12 cellular contexts compared by ENCODE assay signal in genomic region chr1:79741720-79742421, GRCh38.
DNase-seq lines count a peak whose midpoint lies in the region; ATAC-seq and TF ChIP-seq lines count a peak whose summit lies in the region.
"Had no signal": no experiment of that assay in that cellular context is flagged by ENCODE, and none has a peak within 500 bp of the region (broad histone marks: within the 10 kb centered on the region; RNA-seq: fewer than 3 reads in every experiment).

No MANE protein-coding gene starts in this region.

- H3K36me3 Mint-ChIP-seq in stimulated activated memory B cell treated with anti-CD40 and anti-IgM and Interleukin-4, amounts not matched to agents 10 μg/mL and 1 μg/mL and 100 μg/mL, for 72 hours = peaks cover 3% of the 10 kb centered on the region

- H4K20me1 ChIP-seq in SK-N-SH (ENCODE audit: insufficient read depth) = no peaks in the 10 kb centered on the region

- H3K4me2 ChIP-seq in SK-N-SH = no peak overlapping the region
- H3K4me2 ChIP-seq: KMS-11 had no signal

- POLR2A ChIA-PET in SK-N-SH (lab: Yijun Ruan, JAX) = no interaction called here

- no peaks in the 10 kb centered on the region for H3K36me3 ChIP-seq in SK-N-SH (replicated peaks in 1 of 2; ENCODE audit: control insufficient read depth in 1 of 2, insufficient read depth in 2 of 2, low read length in 1 of 2)
- H3K36me3 ChIP-seq: colonic mucosa had no signal

- no peak overlapping the region for H3K4me3 Mint-ChIP-seq in stimulated activated memory B cell treated with anti-CD40 and anti-IgM and Interleukin-4, amounts not matched to agents 10 μg/mL and 1 μg/mL and 100 μg/mL, for 72 hours
- H3K4me3 Mint-ChIP-seq: neural crest cell had no signal

- H2AFZ ChIP-seq in SK-N-SH (ENCODE audit: low read depth) = no peak overlapping the region

- peaks cover 8% of the 10 kb centered on the region for H3K9me3 Mint-ChIP-seq in stimulated activated memory B cell treated with anti-CD40 and anti-IgM and Interleukin-4, amounts not matched to agents 10 μg/mL and 1 μg/mL and 100 μg/mL, for 72 hours

- TF ChIP-seq POLR2A in lower leg skin (IDR thresholded peaks at IDR 0.05) = no peak

- H3K4me3 ChIP-seq in lower leg skin (ENCODE audit: low read depth, poor library complexity, severe bottlenecking) (no peak overlapping the region), SK-N-SH (ENCODE audit: low read depth in 2 of 2, low read length in 1 of 2) (no peak overlapping the region)
- H3K4me3 ChIP-seq: colonic mucosa had no signal

- intact Hi-C loops in lower leg skin (cut with DNase I; ENCODE audit: low total_unique reads) = no loop called here

- no peak overlapping the region for H3K27ac ChIP-seq in SK-N-SH (ENCODE audit: low read depth in 2 of 2, low read length in 1 of 2)
- H3K27ac ChIP-seq: colonic mucosa, KMS-11 had no signal

- no peak for TF ChIP-seq EP300 in SK-N-SH (IDR thresholded peaks at IDR 0.05; ENCODE audit: borderline replicate concordance in 1 of 2, low read depth in 1 of 2, low read length in 1 of 2)

- CTCF ChIA-PET in SK-N-SH (lab: Yijun Ruan, JAX) = no interaction called here

- TF ChIP-seq RAD21 in SK-N-SH (IDR thresholded peaks at IDR 0.05; ENCODE audit: low read length) = no peak

- no peaks in the 10 kb centered on the region for H3K4me1 ChIP-seq in SK-N-SH (ENCODE audit: control insufficient read depth in 1 of 2, insufficient read depth in 2 of 2, low read depth in 1 of 2, low read length in 1 of 2)
- H3K4me1 ChIP-seq: colonic mucosa had no signal

- DNase-seq in lower leg skin (ENCODE audit: low spot score in 2 of 2) = no peak
- DNase-seq in SK-N-SH = no peak
- DNase-seq in NCI-H2171 (lab: John Stamatoyannopoulos, UW) = no peak
- DNase-seq: activated gamma-delta T cell treated with Interleukin-2 at 50 U/mL for 16 hours, colonic mucosa, left cardiac atrium had no signal

- no peaks in the 10 kb centered on the region for H3F3A ChIP-seq in SK-N-SH (replicated peaks; ENCODE audit: insufficient read depth)

- no peaks in the 10 kb centered on the region for H3K27me3 Mint-ChIP-seq in stimulated activated memory B cell treated with anti-CD40 and anti-IgM and Interleukin-4, amounts not matched to agents 10 μg/mL and 1 μg/mL and 100 μg/mL, for 72 hours

- no peaks in the 10 kb centered on the region for H3K27me3 ChIP-seq in SK-N-SH (ENCODE audit: insufficient read depth)
- H3K27me3 ChIP-seq: colonic mucosa had no signal

- H3K79me2 ChIP-seq in SK-N-SH (ENCODE audit: insufficient read depth) = no peaks in the 10 kb centered on the region

- H3K27ac Mint-ChIP-seq in stimulated activated memory B cell treated with anti-CD40 and anti-IgM and Interleukin-4, amounts not matched to agents 10 μg/mL and 1 μg/mL and 100 μg/mL, for 72 hours = peak overlapping the region; percentile 76

- no peak overlapping the region for H3K9ac ChIP-seq in SK-N-SH
- H3K9ac ChIP-seq: KMS-11 had no signal

- H3K4me1 Mint-ChIP-seq in stimulated activated memory B cell treated with anti-CD40 and anti-IgM and Interleukin-4, amounts not matched to agents 10 μg/mL and 1 μg/mL and 100 μg/mL, for 72 hours = peaks cover 8% of the 10 kb centered on the region
- H3K4me1 Mint-ChIP-seq: neural crest cell had no signal

- no peaks in the 10 kb centered on the region for H3K9me2 ChIP-seq in SK-N-SH

- H3K9me3 ChIP-seq in SK-N-SH = no peaks in the 10 kb centered on the region
- H3K9me3 ChIP-seq: colonic mucosa had no signal

- no peak for TF ChIP-seq CTCF in lower leg skin (IDR thresholded peaks at IDR 0.05)
- TF ChIP-seq CTCF in SK-N-SH (IDR thresholded peaks at IDR 0.05) = no peak

- WGBS in lower leg skin, 2 donors = 89 to 90% methylated on average over 3 of the region's 3 CpGs
- WGBS in SK-N-SH (ENCODE audit: low lambda C conversion rate) = 64% methylated on average over 3 of the region's 3 CpGs

- ATAC-seq in GM19023 (IDR thresholded peaks at IDR 0.05; ENCODE audit: unreplicated experiment) (peak; percentile 91), GM21737 (IDR thresholded peaks at IDR 0.05; ENCODE audit: unreplicated experiment) (peak; percentile 88), HG03139 (IDR thresholded peaks at IDR 0.05; ENCODE audit: unreplicated experiment) (peak; percentile 89)
- ATAC-seq in stimulated activated memory B cell treated with anti-CD40 and anti-IgM and Interleukin-4, amounts not matched to agents 10 μg/mL and 1 μg/mL and 100 μg/mL, for 72 hours = peak; percentile 69
- ATAC-seq: left cardiac atrium had no signal

TF ChIP-seq in SK-N-SH, 30 proteins besides CTCF, POLR2A, EP300 and RAD21:
- no peak for TF ChIP-seq TAF1 (IDR thresholded peaks at IDR 0.05; ENCODE audit: borderline replicate concordance, low read depth, low read length)
- TF ChIP-seq RCOR1 (IDR thresholded peaks at IDR 0.05; ENCODE audit: low read length) = no peak
- no peak for TF ChIP-seq NFIC (IDR thresholded peaks at IDR 0.05; ENCODE audit: borderline replicate concordance)
- TF ChIP-seq SMC3 (IDR thresholded peaks at IDR 0.05; ENCODE audit: low read depth, low read length) = no peak
- no peak for TF ChIP-seq JUND (IDR thresholded peaks at IDR 0.05)
- TF ChIP-seq SIN3A (IDR thresholded peaks at IDR 0.05; ENCODE audit: borderline replicate concordance, low read depth, low read length) = no peak
- TF ChIP-seq MEF2A (IDR thresholded peaks at IDR 0.05; ENCODE audit: borderline replicate concordance, low read depth) = no peak
- TF ChIP-seq FOXJ3 (CRISPR knock-in tag; IDR thresholded peaks at IDR 0.05) = no peak
- TF ChIP-seq FOSL2 (IDR thresholded peaks at IDR 0.05; ENCODE audit: borderline replicate concordance, low read depth) = no peak
